8 cellular contexts compared by ENCODE assay signal in genomic region chr1:27044613-27045091, GRCh38. TPM values are rescaled to one million over a fixed set of nuclear protein-coding genes. Genes with fewer than 3 reads are reported as not detected.
DNase-seq lines count a peak whose midpoint lies in the region; ATAC-seq and TF ChIP-seq lines count a peak whose summit lies in the region.

No MANE protein-coding gene starts in this region.

- POLR2A ChIA-PET in OCI-LY7 (lab: Charles Lee), result interaction anchor here (0.6 to 0.7 kb wide), 2 partner anchors 19 to 186 kb away, joined by 3 to 4 read pairs; no protein-coding TSS in a partner anchor

- ATAC-seq in natural killer cell, result peak; percentile 88 to 98 (median 94)
- ATAC-seq in GM21528 (IDR thresholded peaks at IDR 0.05; ENCODE audit: low FRiP score, unreplicated experiment), result no peak

- intact Hi-C loops in OCI-LY7 (cut with micrococcal nuclease; ENCODE audit: unreplicated experiment), result loop anchor here (1.0 to 5.0 kb wide), 3 partner anchors 53 to 253 kb away; no protein-coding TSS in a partner anchor
- intact Hi-C loops in natural killer cell (cut with micrococcal nuclease), result loop anchor here (1.0 to 2.0 kb wide), 2 partner anchors 53 to 240 kb away; no protein-coding TSS in a partner anchor

- no peaks in the 10 kb centered on the region for H4K20me1 ChIP-seq in OCI-LY7 (ENCODE audit: insufficient read depth, low read length)

- H3K27ac Mint-ChIP-seq in natural killer cell, result no peak overlapping the region

- no peaks in the 10 kb centered on the region for H3K9me3 Mint-ChIP-seq in natural killer cell

- H3K9ac ChIP-seq in HUES6 (ENCODE audit: low read length), result no peak overlapping the region

- H2AFZ ChIP-seq in OCI-LY7 (ENCODE audit: low read length), result peak overlapping the region; percentile 77

- H3K4me1 ChIP-seq in HUES6 (ENCODE audit: control insufficient read depth, insufficient read depth, low read length), result peaks cover 29% of the 10 kb centered on the region
- H3K4me1 ChIP-seq in OCI-LY7 (ENCODE audit: insufficient read depth, low read length, poor library complexity, severe bottlenecking), result peaks cover 12% of the 10 kb centered on the region

- H3K4me1 Mint-ChIP-seq in natural killer cell, result peaks cover 10 to 11% of the 10 kb centered on the region in 2 donors

- H3K36me3 ChIP-seq in HUES6 (ENCODE audit: control insufficient read depth, insufficient read depth, low read length) (no peaks in the 10 kb centered on the region), OCI-LY7 (ENCODE audit: insufficient read depth, low read length) (no peaks in the 10 kb centered on the region)

- peak overlapping the region; percentile 45 for H3K4me3 Mint-ChIP-seq in natural killer cell

- no peaks in the 10 kb centered on the region for H3K36me3 Mint-ChIP-seq in natural killer cell

- TF ChIP-seq CTCF in OCI-LY7 (conservative IDR thresholded peaks at IDR 0.05; ENCODE audit: low read length) (peak; percentile 88), natural killer cell (IDR thresholded peaks at IDR 0.05) (peak; percentile 99)

- H3K9me3 ChIP-seq in HUES6 (ENCODE audit: control insufficient read depth, insufficient read depth, low read depth, low read length) (no peaks in the 10 kb centered on the region), OCI-LY7 (ENCODE audit: low read length) (no peaks in the 10 kb centered on the region)

- no peaks in the 10 kb centered on the region for H3K27me3 ChIP-seq in HUES6 (ENCODE audit: control insufficient read depth, insufficient read depth, low read length)

- peak; percentile 91 for DNase-seq in GM03348 (ENCODE audit: low spot score)
- peak; percentile 86 for DNase-seq in OCI-LY7 (ENCODE audit: low spot score)
- peak; percentile 84 for DNase-seq in activated T-cell treated with anti-CD3 and anti-CD28 coated beads for 48 hours (ENCODE audit: low read depth)
- peak; percentile 63 for DNase-seq in fibroblast of gingiva (ENCODE audit: low read depth)
- peak; percentile 88 for DNase-seq in natural killer cell
- DNase-seq in stimulated activated naive CD4-positive, alpha-beta T cell (lab: John Stamatoyannopoulos, UW), result peak; percentile 65 to 90 (median 82)

- H3K27ac ChIP-seq in HUES6 (ENCODE audit: low read depth, low read length), result no peak overlapping the region
- no peak overlapping the region for H3K27ac ChIP-seq in OCI-LY7 (ENCODE audit: low read depth, low read length, poor library complexity, severe bottlenecking)

- BruUV-seq in OCI-LY7 (replicated peaks; lab: Mats Ljungman, UMichigan), result no TSS peak

- CTCF ChIA-PET in OCI-LY7 (lab: Charles Lee; ENCODE audit: unreplicated experiment), result interaction anchor here (0.7 to 1.8 kb wide), 5 partner anchors 52 to 239 kb away, joined by 3 to 5 read pairs (median 3); partner anchors contain the start of gene GPATCH3

- H3K27me3 Mint-ChIP-seq in natural killer cell (ENCODE audit: low read depth in 2 of 2), result peaks cover 3 to 4% of the 10 kb centered on the region in 2 donors

- H3K79me2 ChIP-seq in OCI-LY7 (ENCODE audit: insufficient read depth, low read depth, low read length), result no peaks in the 10 kb centered on the region

- H3K4me2 ChIP-seq in OCI-LY7 (ENCODE audit: low read length), result peak overlapping the region; percentile 61

- H3K4me3 ChIP-seq in HUES6 (ENCODE audit: low read depth, low read length) (peak overlapping the region; percentile 20), OCI-LY7 (ENCODE audit: low read depth, low read length, poor library complexity, severe bottlenecking) (no peak overlapping the region)

- H3K9me2 ChIP-seq in OCI-LY7 (ENCODE audit: insufficient read depth, low read length), result no peaks in the 10 kb centered on the region

RNA-seq across cellular contexts. Expression of gene TENT5B, which starts 32.0 kb away (rescaled TPM):
- not detected in 2 replicates for total RNA-seq in OCI-LY7 (2014; rRNA removed; shearing (Covaris generic))
- total RNA-seq in OCI-LY7 (2022) (not detected in 2 replicates), natural killer cell (under 1 TPM in 1 of 3 donors, not detected in 2; 0.40 TPM)

RNA-seq across cellular contexts. Expression of gene TRNP1, which starts 51.2 kb away (rescaled TPM):
- total RNA-seq in OCI-LY7 (2014; rRNA removed; shearing (Covaris generic)), result 0.13 and 0.19 TPM in 2 replicates
- total RNA-seq in OCI-LY7 (2022), result not detected in 2 replicates
- total RNA-seq in natural killer cell, result 1 to 10 TPM in 1 of 3 donors, under 1 TPM in 2; 0.18 to 3.0 (median 0.95) TPM
